ENCODE assay signal across 1 cellular context in the genomic region with DNA sequence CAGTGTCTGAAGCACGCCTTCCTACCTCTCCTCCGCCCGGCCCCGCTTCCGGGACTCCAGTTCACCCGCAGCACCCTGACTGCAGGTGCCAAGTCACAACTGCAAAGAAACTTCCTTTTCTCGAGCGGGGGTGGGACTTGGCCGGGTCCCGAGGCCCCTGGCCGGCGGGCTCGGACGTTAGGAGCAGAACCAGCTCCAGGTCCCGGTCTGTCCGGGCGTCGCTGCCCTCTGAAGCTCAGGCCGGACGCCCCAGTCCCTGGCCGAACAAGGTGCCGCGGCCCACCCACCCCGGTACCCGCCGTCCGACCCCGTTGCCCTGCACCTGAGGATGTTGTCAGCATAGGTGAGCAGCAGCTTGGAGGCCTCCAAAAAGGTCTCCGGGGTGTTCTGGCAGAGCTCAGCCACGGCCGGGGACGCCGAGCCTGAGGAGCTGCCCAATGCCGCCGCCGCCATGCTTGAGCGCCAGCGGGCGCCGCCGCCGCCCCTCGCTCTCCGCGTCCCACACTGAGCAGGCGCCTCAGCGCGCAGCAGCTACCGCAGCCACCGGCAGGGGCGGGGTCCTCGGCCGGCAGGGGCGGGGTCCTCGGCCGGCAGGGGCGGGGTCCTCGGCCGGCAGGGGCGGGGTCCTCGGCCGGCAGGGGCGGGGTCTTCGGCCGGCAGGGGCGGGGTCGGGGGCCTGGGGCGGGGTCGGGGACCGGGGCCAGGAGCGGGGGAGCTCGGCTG.
TF ChIP-seq lines count a peak whose summit lies in the region.

A gene with protein sequence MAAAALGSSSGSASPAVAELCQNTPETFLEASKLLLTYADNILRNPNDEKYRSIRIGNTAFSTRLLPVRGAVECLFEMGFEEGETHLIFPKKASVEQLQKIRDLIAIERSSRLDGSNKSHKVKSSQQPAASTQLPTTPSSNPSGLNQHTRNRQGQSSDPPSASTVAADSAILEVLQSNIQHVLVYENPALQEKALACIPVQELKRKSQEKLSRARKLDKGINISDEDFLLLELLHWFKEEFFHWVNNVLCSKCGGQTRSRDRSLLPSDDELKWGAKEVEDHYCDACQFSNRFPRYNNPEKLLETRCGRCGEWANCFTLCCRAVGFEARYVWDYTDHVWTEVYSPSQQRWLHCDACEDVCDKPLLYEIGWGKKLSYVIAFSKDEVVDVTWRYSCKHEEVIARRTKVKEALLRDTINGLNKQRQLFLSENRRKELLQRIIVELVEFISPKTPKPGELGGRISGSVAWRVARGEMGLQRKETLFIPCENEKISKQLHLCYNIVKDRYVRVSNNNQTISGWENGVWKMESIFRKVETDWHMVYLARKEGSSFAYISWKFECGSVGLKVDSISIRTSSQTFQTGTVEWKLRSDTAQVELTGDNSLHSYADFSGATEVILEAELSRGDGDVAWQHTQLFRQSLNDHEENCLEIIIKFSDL (minus strand): TSS at position 506 of the 723 bp plus-strand sequence. CDS start 53 bp downstream, at position 453.

TF ChIP-seq in K562, 482 proteins besides CTCF, POLR2A, EP300 and RAD21 (continued from another document and continues in another):
- TF ChIP-seq, protein P1, sequence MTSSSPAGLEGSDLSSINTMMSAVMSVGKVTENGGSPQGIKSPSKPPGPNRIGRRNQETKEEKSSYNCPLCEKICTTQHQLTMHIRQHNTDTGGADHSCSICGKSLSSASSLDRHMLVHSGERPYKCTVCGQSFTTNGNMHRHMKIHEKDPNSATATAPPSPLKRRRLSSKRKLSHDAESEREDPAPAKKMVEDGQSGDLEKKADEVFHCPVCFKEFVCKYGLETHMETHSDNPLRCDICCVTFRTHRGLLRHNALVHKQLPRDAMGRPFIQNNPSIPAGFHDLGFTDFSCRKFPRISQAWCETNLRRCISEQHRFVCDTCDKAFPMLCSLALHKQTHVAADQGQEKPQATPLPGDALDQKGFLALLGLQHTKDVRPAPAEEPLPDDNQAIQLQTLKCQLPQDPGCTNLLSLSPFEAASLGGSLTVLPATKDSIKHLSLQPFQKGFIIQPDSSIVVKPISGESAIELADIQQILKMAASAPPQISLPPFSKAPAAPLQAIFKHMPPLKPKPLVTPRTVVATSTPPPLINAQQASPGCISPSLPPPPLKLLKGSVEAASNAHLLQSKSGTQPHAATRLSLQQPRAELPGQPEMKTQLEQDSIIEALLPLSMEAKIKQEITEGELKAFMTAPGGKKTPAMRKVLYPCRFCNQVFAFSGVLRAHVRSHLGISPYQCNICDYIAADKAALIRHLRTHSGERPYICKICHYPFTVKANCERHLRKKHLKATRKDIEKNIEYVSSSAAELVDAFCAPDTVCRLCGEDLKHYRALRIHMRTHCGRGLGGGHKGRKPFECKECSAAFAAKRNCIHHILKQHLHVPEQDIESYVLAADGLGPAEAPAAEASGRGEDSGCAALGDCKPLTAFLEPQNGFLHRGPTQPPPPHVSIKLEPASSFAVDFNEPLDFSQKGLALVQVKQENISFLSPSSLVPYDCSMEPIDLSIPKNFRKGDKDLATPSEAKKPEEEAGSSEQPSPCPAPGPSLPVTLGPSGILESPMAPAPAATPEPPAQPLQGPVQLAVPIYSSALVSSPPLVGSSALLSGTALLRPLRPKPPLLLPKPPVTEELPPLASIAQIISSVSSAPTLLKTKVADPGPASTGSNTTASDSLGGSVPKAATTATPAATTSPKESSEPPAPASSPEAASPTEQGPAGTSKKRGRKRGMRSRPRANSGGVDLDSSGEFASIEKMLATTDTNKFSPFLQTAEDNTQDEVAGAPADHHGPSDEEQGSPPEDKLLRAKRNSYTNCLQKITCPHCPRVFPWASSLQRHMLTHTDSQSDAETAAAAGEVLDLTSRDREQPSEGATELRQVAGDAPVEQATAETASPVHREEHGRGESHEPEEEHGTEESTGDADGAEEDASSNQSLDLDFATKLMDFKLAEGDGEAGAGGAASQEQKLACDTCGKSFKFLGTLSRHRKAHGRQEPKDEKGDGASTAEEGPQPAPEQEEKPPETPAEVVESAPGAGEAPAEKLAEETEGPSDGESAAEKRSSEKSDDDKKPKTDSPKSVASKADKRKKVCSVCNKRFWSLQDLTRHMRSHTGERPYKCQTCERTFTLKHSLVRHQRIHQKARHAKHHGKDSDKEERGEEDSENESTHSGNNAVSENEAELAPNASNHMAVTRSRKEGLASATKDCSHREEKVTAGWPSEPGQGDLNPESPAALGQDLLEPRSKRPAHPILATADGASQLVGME (CRISPR knock-in tag; IDR thresholded peaks at IDR 0.05), result no peak
- peak; percentile 73 for TF ChIP-seq FOXP1 (CRISPR knock-in tag; IDR thresholded peaks at IDR 0.05)
- no peak for TF ChIP-seq MYNN (IDR thresholded peaks at IDR 0.05)
- no peak for TF ChIP-seq MYNN (CRISPR knock-in tag; IDR thresholded peaks at IDR 0.05)
- TF ChIP-seq, protein P2, sequence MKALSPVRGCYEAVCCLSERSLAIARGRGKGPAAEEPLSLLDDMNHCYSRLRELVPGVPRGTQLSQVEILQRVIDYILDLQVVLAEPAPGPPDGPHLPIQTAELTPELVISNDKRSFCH (CRISPR knock-in tag; IDR thresholded peaks at IDR 0.05), result no peak
- TF ChIP-seq, protein P2 (tag; IDR thresholded peaks at IDR 0.05), result 0 out of 2 replicates have a peak, but pooled peaks have one; percentile 40
- TF ChIP-seq ZKSCAN1 (IDR thresholded peaks at IDR 0.05; ENCODE audit: low read depth, low read length), result no peak
- no peak for TF ChIP-seq MYBL2 (IDR thresholded peaks at IDR 0.05; ENCODE audit: low read depth)
- TF ChIP-seq MYBL2 (CRISPR knock-in tag; IDR thresholded peaks at IDR 0.05; ENCODE audit: borderline replicate concordance), result no peak
- TF ChIP-seq, protein P3, sequence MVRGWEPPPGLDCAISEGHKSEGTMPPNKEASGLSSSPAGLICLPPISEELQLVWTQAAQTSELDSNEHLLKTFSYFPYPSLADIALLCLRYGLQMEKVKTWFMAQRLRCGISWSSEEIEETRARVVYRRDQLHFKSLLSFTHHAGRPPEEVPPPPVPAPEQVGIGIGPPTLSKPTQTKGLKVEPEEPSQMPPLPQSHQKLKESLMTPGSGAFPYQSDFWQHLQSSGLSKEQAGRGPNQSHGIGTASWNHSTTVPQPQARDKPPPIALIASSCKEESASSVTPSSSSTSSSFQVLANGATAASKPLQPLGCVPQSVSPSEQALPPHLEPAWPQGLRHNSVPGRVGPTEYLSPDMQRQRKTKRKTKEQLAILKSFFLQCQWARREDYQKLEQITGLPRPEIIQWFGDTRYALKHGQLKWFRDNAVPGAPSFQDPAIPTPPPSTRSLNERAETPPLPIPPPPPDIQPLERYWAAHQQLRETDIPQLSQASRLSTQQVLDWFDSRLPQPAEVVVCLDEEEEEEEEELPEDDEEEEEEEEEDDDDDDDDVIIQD (CRISPR knock-in tag; IDR thresholded peaks at IDR 0.05), result no peak
- no peak for TF ChIP-seq ZNF121 (CRISPR knock-in tag; conservative IDR thresholded peaks at IDR 0.05)
- TF ChIP-seq ZEB2 (IDR thresholded peaks at IDR 0.05), result no peak
- TF ChIP-seq, protein P4, sequence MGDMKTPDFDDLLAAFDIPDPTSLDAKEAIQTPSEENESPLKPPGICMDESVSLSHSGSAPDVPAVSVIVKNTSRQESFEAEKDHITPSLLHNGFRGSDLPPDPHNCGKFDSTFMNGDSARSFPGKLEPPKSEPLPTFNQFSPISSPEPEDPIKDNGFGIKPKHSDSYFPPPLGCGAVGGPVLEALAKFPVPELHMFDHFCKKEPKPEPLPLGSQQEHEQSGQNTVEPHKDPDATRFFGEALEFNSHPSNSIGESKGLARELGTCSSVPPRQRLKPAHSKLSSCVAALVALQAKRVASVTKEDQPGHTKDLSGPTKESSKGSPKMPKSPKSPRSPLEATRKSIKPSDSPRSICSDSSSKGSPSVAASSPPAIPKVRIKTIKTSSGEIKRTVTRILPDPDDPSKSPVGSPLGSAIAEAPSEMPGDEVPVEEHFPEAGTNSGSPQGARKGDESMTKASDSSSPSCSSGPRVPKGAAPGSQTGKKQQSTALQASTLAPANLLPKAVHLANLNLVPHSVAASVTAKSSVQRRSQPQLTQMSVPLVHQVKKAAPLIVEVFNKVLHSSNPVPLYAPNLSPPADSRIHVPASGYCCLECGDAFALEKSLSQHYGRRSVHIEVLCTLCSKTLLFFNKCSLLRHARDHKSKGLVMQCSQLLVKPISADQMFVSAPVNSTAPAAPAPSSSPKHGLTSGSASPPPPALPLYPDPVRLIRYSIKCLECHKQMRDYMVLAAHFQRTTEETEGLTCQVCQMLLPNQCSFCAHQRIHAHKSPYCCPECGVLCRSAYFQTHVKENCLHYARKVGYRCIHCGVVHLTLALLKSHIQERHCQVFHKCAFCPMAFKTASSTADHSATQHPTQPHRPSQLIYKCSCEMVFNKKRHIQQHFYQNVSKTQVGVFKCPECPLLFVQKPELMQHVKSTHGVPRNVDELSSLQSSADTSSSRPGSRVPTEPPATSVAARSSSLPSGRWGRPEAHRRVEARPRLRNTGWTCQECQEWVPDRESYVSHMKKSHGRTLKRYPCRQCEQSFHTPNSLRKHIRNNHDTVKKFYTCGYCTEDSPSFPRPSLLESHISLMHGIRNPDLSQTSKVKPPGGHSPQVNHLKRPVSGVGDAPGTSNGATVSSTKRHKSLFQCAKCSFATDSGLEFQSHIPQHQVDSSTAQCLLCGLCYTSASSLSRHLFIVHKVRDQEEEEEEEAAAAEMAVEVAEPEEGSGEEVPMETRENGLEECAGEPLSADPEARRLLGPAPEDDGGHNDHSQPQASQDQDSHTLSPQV (IDR thresholded peaks at IDR 0.05), result no peak
- TF ChIP-seq ZNF431 (CRISPR knock-in tag; IDR thresholded peaks at IDR 0.05), result no peak
- TF ChIP-seq RBM17 (IDR thresholded peaks at IDR 0.05; ENCODE audit: borderline replicate concordance, low read depth, low read length), result no peak
- no peak for TF ChIP-seq CHD4 (IDR thresholded peaks at IDR 0.05; ENCODE audit: insufficient read depth, insufficient replicate concordance, low read depth, low read length, poor library complexity, severe bottlenecking)
- no peak for TF ChIP-seq DNMT1 (IDR thresholded peaks at IDR 0.05)
- TF ChIP-seq ZFP1 (CRISPR knock-in tag; IDR thresholded peaks at IDR 0.05), result no peak
- TF ChIP-seq, protein P5, sequence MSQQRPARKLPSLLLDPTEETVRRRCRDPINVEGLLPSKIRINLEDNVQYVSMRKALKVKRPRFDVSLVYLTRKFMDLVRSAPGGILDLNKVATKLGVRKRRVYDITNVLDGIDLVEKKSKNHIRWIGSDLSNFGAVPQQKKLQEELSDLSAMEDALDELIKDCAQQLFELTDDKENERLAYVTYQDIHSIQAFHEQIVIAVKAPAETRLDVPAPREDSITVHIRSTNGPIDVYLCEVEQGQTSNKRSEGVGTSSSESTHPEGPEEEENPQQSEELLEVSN (IDR thresholded peaks at IDR 0.05; ENCODE audit: borderline replicate concordance in 1 of 2, extremely low read depth in 1 of 2, insufficient read depth in 1 of 2, insufficient read length in 1 of 2, low read depth in 1 of 2, low read length in 1 of 2, poor library complexity in 1 of 2, severe bottlenecking in 1 of 2), result peak; percentile 1 to 85
- TF ChIP-seq ZBTB17 (CRISPR knock-in tag; IDR thresholded peaks at IDR 0.05), result no peak
- TF ChIP-seq HNRNPK (IDR thresholded peaks at IDR 0.05; ENCODE audit: low read depth, low read length, poor library complexity, severe bottlenecking), result no peak
- no peak for TF ChIP-seq RUNX1 (IDR thresholded peaks at IDR 0.05; ENCODE audit: low read depth)
- TF ChIP-seq KLF6 (CRISPR knock-in tag; IDR thresholded peaks at IDR 0.05; ENCODE audit: borderline replicate concordance), result no peak
- TF ChIP-seq ZNF644 (tag; IDR thresholded peaks at IDR 0.05; ENCODE audit: low read depth), result no peak
- TF ChIP-seq HCFC1 (IDR thresholded peaks at IDR 0.05; ENCODE audit: low read depth, low read length), result no peak; the same call in 1 of the 2 replicates
- TF ChIP-seq HDAC3 (IDR thresholded peaks at IDR 0.05; ENCODE audit: borderline replicate concordance, partially characterized antibody), result no peak
- no peak for TF ChIP-seq NFXL1 (CRISPR knock-in tag; IDR thresholded peaks at IDR 0.05)
- 0 out of 2 replicates have a peak, but pooled peaks have one; percentile 6 for TF ChIP-seq FOXM1 (IDR thresholded peaks at IDR 0.05; ENCODE audit: low read depth)
- TF ChIP-seq FOXM1 (CRISPR knock-in tag; IDR thresholded peaks at IDR 0.05; ENCODE audit: low read depth), result no peak; the same call in 1 of the 2 replicates
- no peak for TF ChIP-seq TFAM (CRISPR knock-in tag; conservative IDR thresholded peaks at IDR 0.05)
- TF ChIP-seq RHOXF2B (CRISPR knock-in tag; conservative IDR thresholded peaks at IDR 0.05), result no peak
- TF ChIP-seq GTF2E2 (tag; IDR thresholded peaks at IDR 0.05), result peak; percentile 86
- TF ChIP-seq, protein P6, sequence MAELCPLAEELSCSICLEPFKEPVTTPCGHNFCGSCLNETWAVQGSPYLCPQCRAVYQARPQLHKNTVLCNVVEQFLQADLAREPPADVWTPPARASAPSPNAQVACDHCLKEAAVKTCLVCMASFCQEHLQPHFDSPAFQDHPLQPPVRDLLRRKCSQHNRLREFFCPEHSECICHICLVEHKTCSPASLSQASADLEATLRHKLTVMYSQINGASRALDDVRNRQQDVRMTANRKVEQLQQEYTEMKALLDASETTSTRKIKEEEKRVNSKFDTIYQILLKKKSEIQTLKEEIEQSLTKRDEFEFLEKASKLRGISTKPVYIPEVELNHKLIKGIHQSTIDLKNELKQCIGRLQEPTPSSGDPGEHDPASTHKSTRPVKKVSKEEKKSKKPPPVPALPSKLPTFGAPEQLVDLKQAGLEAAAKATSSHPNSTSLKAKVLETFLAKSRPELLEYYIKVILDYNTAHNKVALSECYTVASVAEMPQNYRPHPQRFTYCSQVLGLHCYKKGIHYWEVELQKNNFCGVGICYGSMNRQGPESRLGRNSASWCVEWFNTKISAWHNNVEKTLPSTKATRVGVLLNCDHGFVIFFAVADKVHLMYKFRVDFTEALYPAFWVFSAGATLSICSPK (IDR thresholded peaks at IDR 0.05; ENCODE audit: borderline replicate concordance), result no peak; the same call in 1 of the 2 replicates
- TF ChIP-seq, protein P7, sequence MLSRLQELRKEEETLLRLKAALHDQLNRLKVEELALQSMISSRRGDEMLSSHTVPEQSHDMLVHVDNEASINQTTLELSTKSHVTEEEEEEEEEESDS (CRISPR knock-in tag; IDR thresholded peaks at IDR 0.05), result no peak
- 0 out of 4 replicates have a peak, but pooled peaks of 1 of the 2 experiments have one; percentile 19 for TF ChIP-seq FOXA3 (CRISPR knock-in tag; conservative IDR thresholded peaks at IDR 0.05 in 1 of 2, IDR thresholded peaks at IDR 0.05 in 1 of 2)
- TF ChIP-seq, protein P8, sequence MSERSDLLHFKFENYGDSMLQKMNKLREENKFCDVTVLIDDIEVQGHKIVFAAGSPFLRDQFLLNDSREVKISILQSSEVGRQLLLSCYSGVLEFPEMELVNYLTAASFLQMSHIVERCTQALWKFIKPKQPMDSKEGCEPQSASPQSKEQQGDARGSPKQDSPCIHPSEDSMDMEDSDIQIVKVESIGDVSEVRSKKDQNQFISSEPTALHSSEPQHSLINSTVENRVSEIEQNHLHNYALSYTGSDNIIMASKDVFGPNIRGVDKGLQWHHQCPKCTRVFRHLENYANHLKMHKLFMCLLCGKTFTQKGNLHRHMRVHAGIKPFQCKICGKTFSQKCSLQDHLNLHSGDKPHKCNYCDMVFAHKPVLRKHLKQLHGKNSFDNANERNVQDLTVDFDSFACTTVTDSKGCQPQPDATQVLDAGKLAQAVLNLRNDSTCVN (CRISPR knock-in tag; IDR thresholded peaks at IDR 0.05), result no peak
- TF ChIP-seq, protein P9, sequence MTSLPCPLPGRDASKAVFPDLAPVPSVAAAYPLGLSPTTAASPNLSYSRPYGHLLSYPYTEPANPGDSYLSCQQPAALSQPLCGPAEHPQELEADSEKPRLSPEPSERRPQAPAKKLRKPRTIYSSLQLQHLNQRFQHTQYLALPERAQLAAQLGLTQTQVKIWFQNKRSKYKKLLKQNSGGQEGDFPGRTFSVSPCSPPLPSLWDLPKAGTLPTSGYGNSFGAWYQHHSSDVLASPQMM (CRISPR knock-in tag; IDR thresholded peaks at IDR 0.05), result no peak
